ENCODE assay signal across 14 cellular contexts in genomic region chr4:40369437-40370278, GRCh38. TPM values are rescaled to one million over a fixed set of nuclear protein-coding genes. Genes with fewer than 3 reads are reported as not detected.
A peak's percentile ranks its signal among the peaks of the same experiment; 100 is the strongest.
DNase-seq lines count a peak whose midpoint lies in the region; ATAC-seq and TF ChIP-seq lines count a peak whose summit lies in the region.
"Had no signal": no experiment of that assay in that cellular context is flagged by ENCODE, and none has a peak within 500 bp of the region (broad histone marks: within the 10 kb centered on the region; RNA-seq: fewer than 3 reads in every experiment).

No MANE protein-coding gene starts in this region.

- H3K4me3 ChIP-seq in GM06990 (replicated peaks; ENCODE audit: low read depth, low read length), result no peak overlapping the region
- H3K4me3 ChIP-seq in epithelial cell of proximal tubule (ENCODE audit: low read depth, low read length), result no peak overlapping the region
- H3K4me3 ChIP-seq in foreskin fibroblast (ENCODE audit: low read depth in 1 of 2, low read length in 2 of 2), result no peak overlapping the region

- ATAC-seq in GM19025 (IDR thresholded peaks at IDR 0.05; ENCODE audit: low read depth, unreplicated experiment), result peak; percentile 69
- peak; percentile 66 for ATAC-seq in HG03442 (IDR thresholded peaks at IDR 0.05; ENCODE audit: unreplicated experiment)
- ATAC-seq: sciatic nerve had no signal

- TF ChIP-seq CTCF in GM06990 (IDR thresholded peaks at IDR 0.05; ENCODE audit: insufficient read depth, low read length, poor library complexity, severe bottlenecking) (no peak), epithelial cell of proximal tubule (conservative IDR thresholded peaks at IDR 0.05; ENCODE audit: low read depth, low read length) (peak; percentile 26), foreskin fibroblast (IDR thresholded peaks at IDR 0.05; ENCODE audit: low read depth, low read length) (no peak)

- intact Hi-C loops in posterior cingulate gyrus (cut with DNase I), result no loop called here

- no peaks in the 10 kb centered on the region for H3K27me3 ChIP-seq in GM06990 (replicated peaks; ENCODE audit: control insufficient read depth, insufficient read depth, low read length)

- peak; percentile 10 for DNase-seq in GM06990 (ENCODE audit: extremely low read depth, insufficient read length)
- no peak for DNase-seq in epithelial cell of proximal tubule (ENCODE audit: low read depth)
- no peak for DNase-seq in posterior cingulate gyrus
- DNase-seq in NCI-H1930 (lab: John Stamatoyannopoulos, UW), result no peak
- DNase-seq in SHP77 (lab: John Stamatoyannopoulos, UW), result no peak
- no peak for DNase-seq in foreskin fibroblast
- DNase-seq: activated CD4-positive, alpha-beta T cell treated with anti-CD3 and anti-CD28 coated beads, Interleukin-2, amount 10 ng/mL, durations not matched to agents 7 days and 5 days; kidney glomerular epithelial cell; NCI-H1105 treated with DMSO at 0.1 percent for 48 hours; NCI-H510A; nephron progenitor cell had no signal

- H3K36me3 ChIP-seq in GM06990 (ENCODE audit: control insufficient read depth, insufficient read depth, low read length), result no peaks in the 10 kb centered on the region

RNA-seq across cellular contexts. Expression of gene CHRNA9, which starts 34.5 kb away (rescaled TPM):
- total RNA-seq in epithelial cell of proximal tubule, result not detected in 2 replicates
- total RNA-seq: activated CD4-positive, alpha-beta T cell treated with anti-CD3 and anti-CD28 coated beads, Interleukin-2, amount 10 ng/mL, durations not matched to agents 7 days and 5 days; sciatic nerve had no signal
